Comparison of ENCODE assay signal across 36 cellular contexts in the genomic region with DNA sequence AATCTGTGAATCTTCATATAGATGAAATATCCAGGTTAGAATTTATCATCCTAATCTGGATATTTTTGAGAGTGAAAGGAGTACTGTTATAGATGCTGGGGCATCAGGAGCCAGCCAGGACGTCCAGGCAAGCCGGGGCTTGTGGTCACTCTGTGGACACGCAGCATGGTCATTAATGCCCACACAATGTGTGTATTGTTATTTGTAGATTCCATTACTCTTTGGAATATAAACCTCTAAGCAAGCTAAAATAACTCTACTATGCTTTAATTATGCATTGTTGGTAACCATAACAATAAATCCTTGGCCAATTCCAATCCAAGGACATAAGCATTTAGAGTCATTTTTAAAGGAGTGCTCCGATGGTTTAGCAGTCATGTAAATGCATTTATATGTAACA.
"Had no signal": no experiment of that assay in that cellular context is flagged by ENCODE, and none has a peak within 500 bp of the region (broad histone marks: within the 10 kb centered on the region; RNA-seq: fewer than 3 reads in every experiment).

No MANE protein-coding gene starts in this region.

- DNase-seq: activated B cell treated with CpG ODN at 0.5 μM for 24 hours; activated CD4-positive, alpha-beta T cell treated with anti-CD3 and anti-CD28 coated beads for 48 hours; activated CD4-positive, alpha-beta T cell treated with anti-CD3 and anti-CD28 coated beads, Interleukin-2, amount 50 U/mL, for 4 hours; activated CD4-positive, CD25-positive, alpha-beta regulatory T cell treated with anti-CD3 and anti-CD28 coated beads, Interleukin-2, amount 50 U/mL, for 72 hours; activated CD8-positive, alpha-beta T cell treated with anti-CD3 and anti-CD28 coated beads for 36 hours; activated effector memory CD4-positive, alpha-beta T cell treated with anti-CD3 and anti-CD28 coated beads, Interleukin-2, amount 50 U/mL, for 16 hours; activated naive CD4-positive, alpha-beta T cell; activated naive CD4-positive, alpha-beta T cell treated with anti-CD3 and anti-CD28 coated beads, Interleukin-2, amount 50 U/mL, for 16 hours; activated naive CD8-positive, alpha-beta T cell treated with anti-CD3 and anti-CD28 coated beads for 36 hours; activated T-cell treated with anti-CD3 and anti-CD28 coated beads, Interleukin-2, amount 50 U/mL, for 1 hour; activated T-cell treated with anti-CD3 and anti-CD28 coated beads, Interleukin-2, amount 50 U/mL, for 72 hours; amniotic stem cell; aorta; caudate nucleus; cerebellar nuclear complex; Kasumi-1; KG1; NCI-H1092 treated with DMSO at 0.1 percent for 48 hours; NCI-H1417; NCI-H146; NCI-H187; NCI-H2029 treated with DMSO at 0.1 percent for 48 hours; NCI-H2107; NCI-H2171; NCI-H510A; NCI-H526; NCI-H748 treated with DMSO at 0.1 percent for 48 hours; PC-9; SIG-M5; T-helper 17 cell; T-helper 9 cell had no signal

- ATAC-seq: activated CD8-positive, alpha-beta T cell treated with anti-CD3 and anti-CD28 coated beads for 36 hours; activated T-cell treated with anti-CD3 and anti-CD28 coated beads, Interleukin-2, amount 50 U/mL, for 72 hours; activated T-helper 17 cell treated with anti-CD3 and anti-CD28 coated beads, Interleukin-2, amount 50 U/mL, for 72 hours; Right ventricle myocardium inferior; T-helper 17 cell had no signal

- H3K27ac ChIP-seq: PC-9, RWPE1, SK-N-MC, VCaP had no signal

- H3K36me3 Mint-ChIP-seq: activated naive CD8-positive, alpha-beta T cell treated with anti-CD3 and anti-CD28 coated beads for 36 hours had no signal

- H3K4me3 ChIP-seq: PC-9, SK-N-MC had no signal

- H3K4me3 Mint-ChIP-seq: activated B cell treated with CpG ODN at 0.5 μM for 24 hours; activated CD8-positive, alpha-beta T cell treated with anti-CD3 and anti-CD28 coated beads for 36 hours; activated naive CD8-positive, alpha-beta T cell treated with anti-CD3 and anti-CD28 coated beads for 36 hours; activated T-cell treated with anti-CD3 and anti-CD28 coated beads, Interleukin-2, amount 50 U/mL, for 72 hours; activated T-helper 17 cell treated with anti-CD3 and anti-CD28 coated beads, Interleukin-2, amount 50 U/mL, for 72 hours; T-helper 17 cell had no signal

- H3K4me2 ChIP-seq: PC-9 had no signal

- H3K27me3 Mint-ChIP-seq: activated B cell treated with CpG ODN at 0.5 μM for 24 hours; activated CD8-positive, alpha-beta T cell treated with anti-CD3 and anti-CD28 coated beads for 36 hours; activated naive CD8-positive, alpha-beta T cell treated with anti-CD3 and anti-CD28 coated beads for 36 hours; activated T-helper 17 cell treated with anti-CD3 and anti-CD28 coated beads, Interleukin-2, amount 50 U/mL, for 72 hours; T-helper 17 cell had no signal

- H3K27ac Mint-ChIP-seq: activated B cell treated with CpG ODN at 0.5 μM for 24 hours; activated CD8-positive, alpha-beta T cell treated with anti-CD3 and anti-CD28 coated beads for 36 hours; activated naive CD8-positive, alpha-beta T cell treated with anti-CD3 and anti-CD28 coated beads for 36 hours; activated T-cell treated with anti-CD3 and anti-CD28 coated beads, Interleukin-2, amount 50 U/mL, for 72 hours; activated T-helper 17 cell treated with anti-CD3 and anti-CD28 coated beads, Interleukin-2, amount 50 U/mL, for 72 hours; T-helper 17 cell had no signal

- H3K9me3 Mint-ChIP-seq: activated B cell treated with CpG ODN at 0.5 μM for 24 hours; activated CD8-positive, alpha-beta T cell treated with anti-CD3 and anti-CD28 coated beads for 36 hours; activated naive CD8-positive, alpha-beta T cell treated with anti-CD3 and anti-CD28 coated beads for 36 hours; activated T-cell treated with anti-CD3 and anti-CD28 coated beads, Interleukin-2, amount 50 U/mL, for 72 hours; activated T-helper 17 cell treated with anti-CD3 and anti-CD28 coated beads, Interleukin-2, amount 50 U/mL, for 72 hours had no signal

- H2AFZ ChIP-seq: PC-9 had no signal
